32 cellular contexts compared by ENCODE assay signal in genomic region chr10:113733635-113734034, GRCh38. TPM values are rescaled to one million over a fixed set of nuclear protein-coding genes. Genes with fewer than 3 reads are reported as not detected.
"Had no signal": no experiment of that assay in that cellular context is flagged by ENCODE, and none has a peak within 500 bp of the region (broad histone marks: within the 10 kb centered on the region; RNA-seq: fewer than 3 reads in every experiment).

No MANE protein-coding gene starts in this region.

- ATAC-seq: naive thymus-derived CD8-positive, alpha-beta T cell; natural killer cell treated with Interleukin-12 subunit alpha and Interleukin-12 subunit beta and Interleukin-15 and Interleukin-18, amount 100 ng/mL, for 72 hours; psoas muscle; right cardiac atrium; right lobe of liver; stimulated activated effector memory CD8-positive, alpha-beta T cell treated with anti-CD3 and anti-CD28 coated beads, Interleukin-12 subunit alpha, Interleukin-12 subunit beta, amount 100 ng/mL, for 72 hours; stimulated activated naive B cell treated with anti-CD40 and anti-IgM and Interleukin-4, amounts not matched to agents 10 μg/mL and 1 μg/mL and 100 μg/mL, for 72 hours had no signal

- H3K27me3 ChIP-seq: right lobe of liver, sigmoid colon, stomach, thyroid gland, tibial nerve, upper lobe of left lung, vagina had no signal

- H3K79me2 ChIP-seq: parathyroid adenoma had no signal

- H3K4me1 ChIP-seq: parathyroid adenoma, psoas muscle, right lobe of liver, thyroid gland, vagina had no signal

- H3K9ac ChIP-seq: parathyroid adenoma had no signal

- FAIRE-seq: small intestine, urothelium cell line had no signal

- H3K9me3 ChIP-seq: neutrophil, psoas muscle, right lobe of liver, sigmoid colon, thoracic aorta, thyroid gland, upper lobe of left lung, vagina had no signal

- H3K4me3 ChIP-seq: psoas muscle, right lobe of liver, sigmoid colon, stomach, thoracic aorta, thyroid gland, tibial nerve, upper lobe of left lung, vagina had no signal

- H3K36me3 ChIP-seq: neutrophil had no signal

- DNase-seq: naive B cell; naive thymus-derived CD8-positive, alpha-beta T cell; nephron progenitor cell; nucleus accumbens; posterior cingulate gyrus; psoas muscle; right cardiac atrium; right lobe of liver; sigmoid colon; small intestine; stimulated activated CD4-positive, alpha-beta T cell treated with anti-CD3 and anti-CD28 coated beads, Interleukin-15, amount 100 ng/mL, for 24 hours; stimulated activated CD4-positive, alpha-beta T cell treated with anti-CD3 and anti-CD28 coated beads, Interleukin-2, amount 100 ng/mL, for 24 hours; stimulated activated CD4-positive, alpha-beta T cell treated with anti-CD3 and anti-CD28 coated beads, Interleukin-2, amount 100 ng/mL, for 48 hours; stimulated activated CD4-positive, alpha-beta T cell treated with anti-CD3 and anti-CD28 coated beads, Interleukin-4, amount 100 ng/mL, for 24 hours; stimulated activated naive B cell treated with anti-CD40 and anti-IgM and Interleukin-4, amounts not matched to agents 10 μg/mL and 1 μg/mL and 100 μg/mL, for 72 hours; stimulated activated naive CD4-positive, alpha-beta T cell treated with Interleukin-2 at 50 U/mL for 16 hours; stomach; thyroid gland; trophoblast cell; upper lobe of left lung had no signal

- H2AFZ ChIP-seq: parathyroid adenoma had no signal

- H3K27ac ChIP-seq: neutrophil, parathyroid adenoma, psoas muscle, right lobe of liver, sigmoid colon, stomach, thoracic aorta, thyroid gland, tibial nerve, upper lobe of left lung, vagina had no signal

RNA-seq across cellular contexts. Expression of gene PLEKHS1, which starts 17.8 kb away (rescaled TPM):
- total RNA-seq: naive thymus-derived CD8-positive, alpha-beta T cell; neural crest cell; omental fat pad; progenitor cell of endocrine pancreas; psoas muscle; right cardiac atrium; right lobe of liver; sigmoid colon; temporal lobe; thyroid gland; tibial nerve; vagina had no signal
- polyA plus RNA-seq: naive thymus-derived CD8-positive, alpha-beta T cell; right cardiac atrium had no signal
